10 cellular contexts compared by ENCODE assay signal in the genomic region with DNA sequence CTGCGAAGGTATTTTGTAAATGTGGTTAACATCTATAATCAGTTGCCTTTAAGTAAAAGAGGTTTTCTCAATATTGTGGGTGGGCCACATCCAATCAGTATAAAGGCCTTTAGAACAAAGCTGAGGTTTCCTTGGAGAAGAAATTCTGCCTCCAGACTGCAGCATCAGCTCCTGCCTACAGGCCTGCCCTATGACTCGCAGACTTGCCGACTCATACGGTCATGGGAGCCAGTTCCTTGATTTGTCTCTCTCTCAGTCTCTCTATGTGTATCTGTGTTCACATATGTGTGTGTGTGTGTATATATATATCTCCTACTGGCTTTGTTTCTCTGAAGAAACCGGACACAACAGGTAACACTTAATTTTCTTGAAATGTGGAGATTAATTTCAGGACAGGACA. TPM values are rescaled to one million over a fixed set of nuclear protein-coding genes. Genes with fewer than 3 reads are reported as not detected.
DNase-seq lines count a peak whose midpoint lies in the region; ATAC-seq, FAIRE-seq and TF ChIP-seq lines count a peak whose summit lies in the region.
"Had no signal": no experiment of that assay in that cellular context is flagged by ENCODE, and none has a peak within 500 bp of the region (broad histone marks: within the 10 kb centered on the region; RNA-seq: fewer than 3 reads in every experiment).

No MANE protein-coding gene starts in this region.

- POLR2A ChIA-PET in IMR-90 (lab: Charles Lee; ENCODE audit: unreplicated experiment): interaction anchor here (0.6 kb wide), 1 partner anchor 46 kb away, joined by 3 read pairs; a partner anchor contains a TSS

- TF ChIP-seq CTCF in IMR-90 (conservative IDR thresholded peaks at IDR 0.05; ENCODE audit: low read depth, low read length): no peak
- no peak for TF ChIP-seq CTCF in bronchial epithelial cell (IDR thresholded peaks at IDR 0.05; ENCODE audit: insufficient read depth, low read length, severe bottlenecking)

- no peak overlapping the region for H3K4me2 ChIP-seq in IMR-90 (ENCODE audit: low read depth, low read length)

- peaks cover 22% of the 10 kb centered on the region for H3K36me3 ChIP-seq in IMR-90 (ENCODE audit: control insufficient read depth, insufficient read depth, low read length)
- peaks cover 4% of the 10 kb centered on the region for H3K36me3 ChIP-seq in bronchial epithelial cell (ENCODE audit: control insufficient read depth, insufficient read depth, low read length)

- no peak overlapping the region; the same call in 1 of the 2 replicates for H3K18ac ChIP-seq in IMR-90 (ENCODE audit: low read depth, low read length)

- intact Hi-C loops in IMR-90 (cut with micrococcal nuclease) (no loop called here), left colon (cut with DNase I, micrococcal nuclease) (no loop called here)

- no peak overlapping the region for H3K14ac ChIP-seq in IMR-90 (replicated peaks; ENCODE audit: low read depth, low read length)

- CTCF ChIA-PET in IMR-90 (lab: Yijun Ruan, JAX): interaction anchor here (0.6 to 1.4 kb wide), 4 partner anchors 9 to 159 kb away, joined by 3 to 7 read pairs (median 4); no protein-coding TSS in a partner anchor

- H3K9me3 ChIP-seq in IMR-90 (ENCODE audit: control insufficient read depth, insufficient read depth, low read length): no peaks in the 10 kb centered on the region

- H2BK20ac ChIP-seq in IMR-90 (ENCODE audit: low read depth, low read length): no peak overlapping the region

- H4K91ac ChIP-seq in IMR-90 (ENCODE audit: insufficient read depth, low read depth, low read length): no peak overlapping the region

- no peak overlapping the region for H3K23ac ChIP-seq in IMR-90 (ENCODE audit: low read depth, low read length)

- H3K4me1 ChIP-seq in IMR-90 (ENCODE audit: control insufficient read depth, insufficient read depth, low read length): no peaks in the 10 kb centered on the region

- H3K4me3 ChIP-seq in IMR-90 (ENCODE audit: insufficient read depth, low read depth, low read length) (no peak overlapping the region), bronchial epithelial cell (ENCODE audit: low read depth, low read length) (no peak overlapping the region)
- H3K4me3 ChIP-seq: lung had no signal

- no peak overlapping the region for H3K56ac ChIP-seq in IMR-90 (ENCODE audit: extremely low read depth, insufficient read depth, low read length)

- no CpG with 5 or more reads among the region's 5 CpGs for WGBS in IMR-90 (ENCODE audit: extremely low coverage in 2 of 2, insufficient read length in 1 of 2), 2 experiments

- no peak for FAIRE-seq in bronchial epithelial cell (lab: Jason Lieb, UNC)

- no peak overlapping the region for H2BK15ac ChIP-seq in IMR-90 (ENCODE audit: low read depth, low read length)

- no peaks in the 10 kb centered on the region for H4K20me1 ChIP-seq in IMR-90 (ENCODE audit: insufficient read depth, low read length)

- TF ChIP-seq RAD21 in IMR-90 (IDR thresholded peaks at IDR 0.05; ENCODE audit: low read length): no peak

- peaks cover 3% of the 10 kb centered on the region; the same call in 1 of the 2 replicates for H3K9me1 ChIP-seq in IMR-90 (ENCODE audit: insufficient read depth, low read length)

- peaks cover 0 to 6% of the 10 kb centered on the region in 2 experiments; a peak in 1 of 4 replicates for H3K79me1 ChIP-seq in IMR-90 (ENCODE audit: low read depth in 1 of 2, low read length in 2 of 2)

- in situ Hi-C loops in IMR-90 (cut with MboI; ENCODE audit: low sequenced_read_pairs): no loop called here

- no peak overlapping the region for H2BK120ac ChIP-seq in IMR-90 (ENCODE audit: low read depth, low read length)

- dilution Hi-C loops in IMR-90 (cut with HindIII; ENCODE audit: low sequenced_read_pairs, unreplicated experiment): no loop called here

- no peak overlapping the region for H3K27ac ChIP-seq in IMR-90 (ENCODE audit: insufficient read depth, low read length)

- H4K5ac ChIP-seq in IMR-90 (ENCODE audit: low read depth, low read length): no peak overlapping the region

- H4K8ac ChIP-seq in IMR-90 (ENCODE audit: low read depth in 2 of 2, low read length in 2 of 2): no peak overlapping the region

- no peak for TF ChIP-seq POLR2A in IMR-90 (IDR thresholded peaks at IDR 0.05; ENCODE audit: low read depth, low read length)

- no peaks in the 10 kb centered on the region for H3K27me3 ChIP-seq in IMR-90 (ENCODE audit: control insufficient read depth, insufficient read depth, low read length)
- H3K27me3 ChIP-seq in bronchial epithelial cell (ENCODE audit: control insufficient read depth, insufficient read depth, low read length): no peaks in the 10 kb centered on the region

- H3K9ac ChIP-seq in IMR-90 (ENCODE audit: low read depth, low read length): no peak overlapping the region

- H2AK9ac ChIP-seq in IMR-90 (replicated peaks; ENCODE audit: low read depth, low read length, poor library complexity): no peak overlapping the region

- DNase-seq in COLO829 (ENCODE audit: low spot score) (peak; percentile 10), IMR-90 (peak; percentile 87), bronchial epithelial cell (ENCODE audit: low read depth) (peak; percentile 51), left colon (no peak), activated gamma-delta T cell (lab: John Stamatoyannopoulos, UW) (no peak), NAMALWA (ENCODE audit: low spot score) (no peak), NCI-H2196 treated with DMSO at 0.1 percent for 48 hours (lab: John Stamatoyannopoulos, UW; ENCODE audit: unreplicated experiment) (no peak), NCI-H2081 (lab: John Stamatoyannopoulos, UW) (no peak)
- DNase-seq: NCI-H1092 treated with DMSO at 0.1 percent for 48 hours had no signal

- peak overlapping the region; percentile 55 for H2BK5ac ChIP-seq in IMR-90 (ENCODE audit: low read depth, low read length, poor library complexity, severe bottlenecking)

- ATAC-seq in IMR-90 (ENCODE audit: low read depth): peak; percentile 75
- ATAC-seq in left colon: peak; percentile 24

- no peak overlapping the region for H2AK5ac ChIP-seq in IMR-90 (ENCODE audit: low read depth, low read length)

- H3K4ac ChIP-seq in IMR-90 (ENCODE audit: low read depth, low read length): no peak overlapping the region

- no TSS peak for BruUV-seq in IMR-90 (replicated peaks; lab: Mats Ljungman, UMichigan)

- H2AFZ ChIP-seq in IMR-90 (replicated peaks; ENCODE audit: low read length, poor library complexity): no peak overlapping the region

TF ChIP-seq in IMR-90, 13 proteins besides CTCF, POLR2A, EP300 and RAD21:
- TF ChIP-seq MAFK (IDR thresholded peaks at IDR 0.05; ENCODE audit: low read depth, low read length) (peak; percentile 51), NFE2L2 (IDR thresholded peaks at IDR 0.05; ENCODE audit: low read depth, low read length) (peak; percentile 26; the same call in 1 of the 2 replicates), FOS (IDR thresholded peaks at IDR 0.05; ENCODE audit: low read depth, low read length) (peak; percentile 57), RCOR1 (IDR thresholded peaks at IDR 0.05; ENCODE audit: insufficient replicate concordance, low read length) (no peak)

RNA-seq across cellular contexts. Expression of a gene that starts 45.3 kb away (rescaled TPM):
- 5.3 and 5.7 TPM in 2 replicates for total RNA-seq in IMR-90 (2012; rRNA removed)
- polyA plus RNA-seq in IMR-90 (2012; rRNA removed): 8.7 and 9.4 TPM in 2 replicates
- 5.4 and 5.6 TPM in 2 replicates for polyA plus RNA-seq in IMR-90 (2012; cell fraction: cytosol; rRNA removed)
- 27.2 and 30.1 TPM in 2 replicates for polyA plus RNA-seq in IMR-90 (2012; cell fraction: nucleus; rRNA removed; ENCODE audit: low replicate concordance)
- total RNA-seq in bronchial epithelial cell: 4.5 and 4.9 TPM in 2 replicates
- 10 to 100 TPM; 46.1 to 52.5 TPM for total RNA-seq in left colon

Comparison
In these comparisons a context has a peak if more than half of its experiments do, and no peak if none do; other contexts are left out.
1. DNase-seq: peak in COLO829 (single experiment), IMR-90 (single experiment) and bronchial epithelial cell (single experiment); none in left colon (0 of 2), activated gamma-delta T cell (single experiment), NAMALWA (single experiment), NCI-H2196 treated with DMSO at 0.1 percent for 48 hours (single experiment) and NCI-H2081 (0 of 2).